8 cellular contexts compared by ENCODE assay signal in genomic region chr20:50980851-50981713, GRCh38. TPM values are rescaled to one million over a fixed set of nuclear protein-coding genes. Genes with fewer than 3 reads are reported as not detected.
DNase-seq lines count a peak whose midpoint lies in the region; ATAC-seq and TF ChIP-seq lines count a peak whose summit lies in the region.

No MANE protein-coding gene starts in this region.

- H3K36me3 ChIP-seq in ovary (no peaks in the 10 kb centered on the region), aorta (ENCODE audit: control insufficient read depth in 1 of 2, insufficient read depth in 2 of 2, low read length in 1 of 2) (no peaks in the 10 kb centered on the region)

- peak; percentile 53 for ATAC-seq in aorta (ENCODE audit: low FRiP score)

- WGBS in ovary, 3 donors, result 35 to 41% (median 38%) methylated on average over 26 of the region's 26 CpGs
- 52 to 53% methylated on average over 25 to 26 of the region's 26 CpGs for WGBS in aorta, 2 donors

- no peak overlapping the region for H3K4me3 ChIP-seq in fibroblast of mammary gland (ENCODE audit: control insufficient read depth, low read depth, low read length)
- no peak overlapping the region for H3K4me3 ChIP-seq in ovary
- no peak overlapping the region for H3K4me3 ChIP-seq in aorta (ENCODE audit: low read length in 2 of 2)

- H3K27ac ChIP-seq in ovary (no peak overlapping the region), aorta (ENCODE audit: low read depth in 1 of 2, low read length in 2 of 2) (no peak overlapping the region)

- peaks cover 2% of the 10 kb centered on the region for H3K4me1 ChIP-seq in ovary (ENCODE audit: insufficient read depth)
- H3K4me1 ChIP-seq in aorta (ENCODE audit: control insufficient read depth in 1 of 2, insufficient read depth in 2 of 2, low read length in 2 of 2), result no peaks in the 10 kb centered on the region

- no peak for TF ChIP-seq EP300 in ovary (IDR thresholded peaks at IDR 0.05)

- no peaks in the 10 kb centered on the region for H3K9me3 ChIP-seq in ovary
- H3K9me3 ChIP-seq in aorta (ENCODE audit: control insufficient read depth, low read length), result no peaks in the 10 kb centered on the region

- peak; percentile 76 for TF ChIP-seq CTCF in fibroblast of mammary gland (conservative IDR thresholded peaks at IDR 0.05; ENCODE audit: control insufficient read depth, insufficient read depth, low read depth, low read length)
- peak in 2 of 3 donors; percentile 29 to 47 for TF ChIP-seq CTCF in ovary (IDR thresholded peaks at IDR 0.05)

- H3K27me3 ChIP-seq in ovary (no peaks in the 10 kb centered on the region), aorta (ENCODE audit: control insufficient read depth in 1 of 2, insufficient read depth in 2 of 2, low read length in 1 of 2) (no peaks in the 10 kb centered on the region)

- intact Hi-C loops in ovary (cut with DNase I), result loop anchor here in 3 of 4 donors (10.0 kb wide), 1 partner anchor 614 kb away; no protein-coding TSS in a partner anchor
- intact Hi-C loops in aorta (cut with DNase I), result no loop called here

- TF ChIP-seq POLR2A in ovary (IDR thresholded peaks at IDR 0.05), result no peak

- DNase-seq in COLO829 (ENCODE audit: low spot score), result peak; percentile 79
- peak; percentile 68 for DNase-seq in HPDE6-E6E7 (ENCODE audit: extremely low spot score)
- DNase-seq in OCI-M1 (lab: John Stamatoyannopoulos, UW), result peak; percentile 78
- DNase-seq in activated T-cell treated with anti-CD3 and anti-CD28 coated beads, Interleukin-2, amount 50 U/mL, for 1 hour, result peak; percentile 53
- DNase-seq in fibroblast of mammary gland (ENCODE audit: low read depth), result peak; percentile 74
- DNase-seq in ovary, result peak; percentile 37 to 57 (median 42)
- peak in 1 of 2 donors; percentile 69 for DNase-seq in aorta
- no peak for DNase-seq in putamen (ENCODE audit: low spot score)

RNA-seq across cellular contexts. Expression of gene MOCS3, which starts 22.5 kb away (rescaled TPM):
- total RNA-seq in ovary, result 1 to 10 TPM; 3.0 to 5.6 (median 5.0) TPM
- polyA plus RNA-seq in ovary, result 1 to 10 TPM; 3.3 to 3.8 TPM
- 1 to 10 TPM; 2.7 to 3.2 TPM for total RNA-seq in aorta
- 1 to 10 TPM; 1.0 to 2.6 TPM for polyA plus RNA-seq in aorta

RNA-seq across cellular contexts. Expression of gene DPM1, which starts 22.8 kb away (rescaled TPM):
- total RNA-seq in ovary, result 10 to 100 TPM; 31.1 to 47.2 (median 37.8) TPM
- polyA plus RNA-seq in ovary, result 10 to 100 TPM; 41.5 to 53.8 TPM
- total RNA-seq in aorta, result 10 to 100 TPM; 29.6 to 35.8 TPM
- 10 to 100 TPM; 54.5 to 59.0 TPM for polyA plus RNA-seq in aorta

RNA-seq across cellular contexts. Expression of gene KCNG1, which starts 41.8 kb away (rescaled TPM):
- total RNA-seq in ovary (1 to 10 TPM in 5 of 7 donors, under 1 TPM in 2; 0.15 to 4.9 (median 1.5) TPM), aorta (under 1 TPM in 1 of 2 donors, not detected in 1; 0.39 TPM)
- polyA plus RNA-seq in ovary (under 1 TPM; 0.47 to 0.63 TPM), aorta (under 1 TPM in 1 of 2 donors, not detected in 1; 0.10 TPM)

RNA-seq across cellular contexts. Expression of gene ADNP, which starts 49.8 kb away (rescaled TPM):
- total RNA-seq in ovary, result 10 to 100 TPM; 41.1 to 94.7 (median 75.5) TPM
- polyA plus RNA-seq in ovary, result 10 to 100 TPM; 30.8 to 80.5 TPM
- total RNA-seq in aorta, result 10 to 100 TPM; 48.1 to 61.4 TPM
- polyA plus RNA-seq in aorta, result 10 to 100 TPM in 1 of 2 donors, 1 to 10 TPM in 1; 9.4 to 29.8 TPM

Comparison
In these comparisons a context has a peak if more than half of its experiments do, and no peak if none do; other contexts are left out.
1. intact Hi-C loops: an anchor here in ovary (10.0 kb wide); none called in aorta.